In genomic region chr2:240435457-240435954, GRCh38 we compare ENCODE assay signal across 8 cellular contexts. TPM values are rescaled to one million over a fixed set of nuclear protein-coding genes. Genes with fewer than 3 reads are reported as not detected.
DNase-seq lines count a peak whose midpoint lies in the region; ATAC-seq and TF ChIP-seq lines count a peak whose summit lies in the region.

GPC1 (plus strand) TSS chr2:240435663; CDS start chr2:240435919, 256 bp downstream.

- peak within 1 kb of the TSS; percentile 85 for H3K4me3 Mint-ChIP-seq in MCF 10A (ENCODE audit: unreplicated experiment)

- POLR2A ChIA-PET in MCF 10A (lab: Yijun Ruan, JAX) = interaction anchor here (0.6 to 5.7 kb wide), 12 partner anchors 8 to 858 kb away, joined by 3 to 65 read pairs (median 4); partner anchors contain the start of gene NDUFA10

- intact Hi-C loops in MCF 10A (cut with micrococcal nuclease) = loop anchor here (10.0 kb wide), 2 partner anchors 111 to 371 kb away; no protein-coding TSS in a partner anchor
- intact Hi-C loops in sigmoid colon (cut with DNase I) = loop anchor here (5.0 kb wide), 4 partner anchors 63 to 298 kb away; partner anchors contain the start of genes COPS9 and RNPEPL1

- H3K27ac Mint-ChIP-seq in MCF 10A (ENCODE audit: low read depth, unreplicated experiment) = peak within 1 kb of the TSS; percentile 86

- H3K9me3 ChIP-seq in BE2C = peaks cover 7% of the 10 kb centered on the region; the same call in 1 of the 2 replicates
- 0 out of 2 replicates have a peak, but pooled peaks cover 3% of the 10 kb centered on the region for H3K9me3 ChIP-seq in SJSA1 (replicated peaks)
- no peaks in the 10 kb centered on the region for H3K9me3 ChIP-seq in iPS DF 6.9 (ENCODE audit: control insufficient read depth, insufficient read depth, low read length)
- no peaks in the 10 kb centered on the region for H3K9me3 ChIP-seq in sigmoid colon

- BruUV-seq in MCF 10A (replicated peaks; lab: Mats Ljungman, UMichigan) = no TSS peak

- no peak for TF ChIP-seq EP300 in sigmoid colon (IDR thresholded peaks at IDR 0.05)

- ATAC-seq in GM18909 (IDR thresholded peaks at IDR 0.05; ENCODE audit: poor library complexity, unreplicated experiment) (peak; percentile 49), HG03571 (IDR thresholded peaks at IDR 0.05; ENCODE audit: unreplicated experiment) (peak; percentile 49), HG03460 (IDR thresholded peaks at IDR 0.05; ENCODE audit: unreplicated experiment) (no peak)

- H3K4me3 ChIP-seq in BE2C (ENCODE audit: low read depth, low read length) (peak within 1 kb of the TSS; percentile 55), SJSA1 (peak within 1 kb of the TSS; percentile 98), iPS DF 6.9 (ENCODE audit: low read length) (peak within 1 kb of the TSS; percentile 80), sigmoid colon (peak within 1 kb of the TSS; percentile 43 to 86 (median 66))

- peaks cover 3% of the 10 kb centered on the region for H3K4me1 ChIP-seq in BE2C
- H3K4me1 ChIP-seq in SJSA1 (replicated peaks) = peaks cover 40% of the 10 kb centered on the region
- peaks cover 8% of the 10 kb centered on the region for H3K4me1 ChIP-seq in iPS DF 6.9 (ENCODE audit: control insufficient read depth, insufficient read depth, low read length)
- peaks cover 0 to 46% (median 42%) of the 10 kb centered on the region in 4 donors for H3K4me1 ChIP-seq in sigmoid colon

- DNase-seq in BE2C = peak; percentile 80
- DNase-seq in SJSA1 (ENCODE audit: low read depth in 1 of 2, low spot score in 2 of 2) = peak; percentile 51 to 75
- peak; percentile 83 for DNase-seq in MCF 10A (ENCODE audit: unreplicated experiment)
- no peak for DNase-seq in iPS DF 6.9 (ENCODE audit: low read depth, low spot score)
- peak; percentile 85 for DNase-seq in sigmoid colon

- peaks cover 13% of the 10 kb centered on the region for H3K27me3 ChIP-seq in BE2C
- H3K27me3 ChIP-seq in SJSA1 (replicated peaks) = no peaks in the 10 kb centered on the region
- H3K27me3 ChIP-seq in iPS DF 6.9 (ENCODE audit: control insufficient read depth, insufficient read depth, low read length) = peaks cover 15% of the 10 kb centered on the region
- H3K27me3 ChIP-seq in sigmoid colon = no peaks in the 10 kb centered on the region

- H3K27ac ChIP-seq in SJSA1 (peak within 1 kb of the TSS; percentile 58), iPS DF 6.9 (ENCODE audit: low read length) (no peak within 1 kb of the TSS), sigmoid colon (peak within 1 kb of the TSS; percentile 88 to 94 (median 92))

- peaks cover 23% of the 10 kb centered on the region for H3K4me1 Mint-ChIP-seq in MCF 10A (ENCODE audit: insufficient read depth, unreplicated experiment)

- no peaks in the 10 kb centered on the region for H3K27me3 Mint-ChIP-seq in MCF 10A (ENCODE audit: insufficient read depth, unreplicated experiment)

- TF ChIP-seq CTCF in BE2C (IDR thresholded peaks at IDR 0.05; ENCODE audit: low read depth, low read length) (no peak), MCF 10A (IDR thresholded peaks at IDR 0.05; ENCODE audit: unreplicated experiment) (no peak), sigmoid colon (IDR thresholded peaks at IDR 0.05) (no peak)

- CTCF ChIA-PET in MCF 10A (lab: Yijun Ruan, JAX) = interaction anchor here (0.7 to 1.9 kb wide), 6 partner anchors 9 to 286 kb away, joined by 4 to 9 read pairs (median 5); no protein-coding TSS in a partner anchor

- no CpG with 5 or more reads among the region's 77 CpGs for WGBS in iPS DF 6.9 (ENCODE audit: insufficient coverage, insufficient read length)
- WGBS in sigmoid colon, 2 donors = 0 to 1% methylated on average over 76 to 77 of the region's 77 CpGs

- H3K36me3 Mint-ChIP-seq in MCF 10A (ENCODE audit: insufficient read depth, unreplicated experiment) = no peaks in the 10 kb centered on the region

- TF ChIP-seq POLR2A in sigmoid colon (IDR thresholded peaks at IDR 0.05) = no peak

- no peaks in the 10 kb centered on the region for H3K9me3 Mint-ChIP-seq in MCF 10A (ENCODE audit: unreplicated experiment)

- H3K36me3 ChIP-seq in BE2C = no peaks in the 10 kb centered on the region
- peaks cover 11% of the 10 kb centered on the region for H3K36me3 ChIP-seq in SJSA1
- H3K36me3 ChIP-seq in iPS DF 6.9 (ENCODE audit: control insufficient read depth, insufficient read depth, low read length) = no peaks in the 10 kb centered on the region
- H3K36me3 ChIP-seq in sigmoid colon = no peaks in the 10 kb centered on the region

RNA-seq across cellular contexts. Expression of gene GPC1, which starts in this region (rescaled TPM):
- polyA plus RNA-seq in BE2C (2012; ENCODE audit: insufficient read depth, insufficient read length, low read depth) = 46.0 TPM
- 63.4 and 108 TPM in 2 replicates for total RNA-seq in SJSA1 (2014; rRNA removed; shearing (Covaris generic))
- total RNA-seq in MCF 10A (2022) (36.9 and 38.9 TPM in 2 replicates), sigmoid colon (10 to 100 TPM in 3 of 4 donors, 1 to 10 TPM in 1; 7.2 to 30.7 (median 23.7) TPM)
- 10 to 100 TPM in 1 of 3 donors, 1 to 10 TPM in 2; 3.0 to 15.8 (median 7.2) TPM for polyA plus RNA-seq in sigmoid colon
